In genomic region chr1:220044683-220045355, GRCh38 we compare ENCODE assay signal across 10 cellular contexts. TPM values are rescaled to one million over a fixed set of nuclear protein-coding genes. Genes with fewer than 3 reads are reported as not detected.
DNase-seq lines count a peak whose midpoint lies in the region; ATAC-seq and TF ChIP-seq lines count a peak whose summit lies in the region.
"Had no signal": no experiment of that assay in that cellular context is flagged by ENCODE, and none has a peak within 500 bp of the region (broad histone marks: within the 10 kb centered on the region; RNA-seq: fewer than 3 reads in every experiment).

No MANE protein-coding gene starts in this region.

- H3K27me3 ChIP-seq in ascending aorta, result no peaks in the 10 kb centered on the region
- H3K27me3 ChIP-seq: vagina had no signal

- H3K36me3 ChIP-seq in ascending aorta, result peaks cover 6 to 16% of the 10 kb centered on the region in 2 donors

- ATAC-seq in memory B cell (ENCODE audit: low read depth), result no peak
- no peak for ATAC-seq in GM19328 (IDR thresholded peaks at IDR 0.05; ENCODE audit: unreplicated experiment)

- peak overlapping the region; percentile 99 for H3K4me3 ChIP-seq in AG09309 (ENCODE audit: control insufficient read depth, low read depth, low read length)
- peak overlapping the region; percentile 67 to 99 for H3K4me3 ChIP-seq in ascending aorta

- no peaks in the 10 kb centered on the region; the same call in 1 of the 2 replicates for H3K36me3 Mint-ChIP-seq in HFFc6 (ENCODE audit: low read depth)
- no peaks in the 10 kb centered on the region for H3K36me3 Mint-ChIP-seq in memory B cell

- H3K4me3 Mint-ChIP-seq in HFFc6 (peak overlapping the region; percentile 98), memory B cell (peak overlapping the region; percentile 88)

- DNase-seq in AG09309 (ENCODE audit: low read depth) (no peak), HFFc6 (no peak), ascending aorta (ENCODE audit: low spot score in 2 of 2) (no peak), memory B cell (ENCODE audit: low spot score in 2 of 2) (no peak), NCI-H774 (lab: John Stamatoyannopoulos, UW) (no peak), nucleus accumbens (lab: John Stamatoyannopoulos, UW) (no peak), GM10266 (ENCODE audit: extremely low spot score) (no peak)
- DNase-seq: NCI-H226 had no signal

- H3K9me3 Mint-ChIP-seq in HFFc6 (no peaks in the 10 kb centered on the region), memory B cell (no peaks in the 10 kb centered on the region)

- peak overlapping the region in 1 of 2 donors; percentile 89 for H3K27ac ChIP-seq in ascending aorta

- no peaks in the 10 kb centered on the region for H3K9me3 ChIP-seq in ascending aorta
- H3K9me3 ChIP-seq: vagina had no signal

- intact Hi-C loops in ascending aorta (cut with DNase I), result loop anchor here (5.0 kb wide), 1 partner anchor 47 kb away; the partner anchor contains the start of gene IARS2

- H3K27ac Mint-ChIP-seq in HFFc6 (peak overlapping the region; percentile 21; the same call in 1 of the 2 replicates), memory B cell (peak overlapping the region; percentile 86)

- no peaks in the 10 kb centered on the region; the same call in 1 of the 2 replicates for H3K27me3 Mint-ChIP-seq in HFFc6 (ENCODE audit: insufficient read depth)
- no peaks in the 10 kb centered on the region for H3K27me3 Mint-ChIP-seq in memory B cell

- peaks cover 34% of the 10 kb centered on the region for H3K4me1 Mint-ChIP-seq in HFFc6 (ENCODE audit: low read depth)
- peaks cover 8% of the 10 kb centered on the region for H3K4me1 Mint-ChIP-seq in memory B cell

- TF ChIP-seq CTCF in AG09309 (IDR thresholded peaks at IDR 0.05; ENCODE audit: control insufficient read depth, insufficient read depth, low read depth, low read length, missing control alignments), result no peak
- no peak for TF ChIP-seq CTCF in HFFc6 (IDR thresholded peaks at IDR 0.05)
- TF ChIP-seq CTCF in ascending aorta (IDR thresholded peaks at IDR 0.05), result no peak
- TF ChIP-seq CTCF in GM10266 (IDR thresholded peaks at IDR 0.05; ENCODE audit: control insufficient read depth, insufficient read depth, low read depth, missing control alignments), result no peak

- peaks cover 0 to 10% of the 10 kb centered on the region in 2 donors for H3K4me1 ChIP-seq in ascending aorta

RNA-seq across cellular contexts. Expression of gene EPRS1, which starts 1.5 kb away (rescaled TPM):
- 100 to 1,000 TPM; 153 to 177 (median 167) TPM for total RNA-seq in HFFc6 (2021; fragmentation: NEBNext Ultra II Directional; extraction: Animal tissue kit (Norgen Biotek cat#: 25700))
- total RNA-seq in ascending aorta, result 16.0 TPM

RNA-seq across cellular contexts. Expression of gene BPNT1, which starts 44.8 kb away (rescaled TPM):
- total RNA-seq in HFFc6 (2021; fragmentation: NEBNext Ultra II Directional; extraction: Animal tissue kit (Norgen Biotek cat#: 25700)), result 10 to 100 TPM; 22.0 to 28.1 (median 25.0) TPM
- total RNA-seq in ascending aorta, result 5.4 TPM

RNA-seq across cellular contexts. Expression of gene IARS2, which starts 49.1 kb away (rescaled TPM):
- total RNA-seq in HFFc6 (2021; fragmentation: NEBNext Ultra II Directional; extraction: Animal tissue kit (Norgen Biotek cat#: 25700)), result 10 to 100 TPM; 81.6 to 95.2 (median 90.5) TPM
- 41.0 TPM for total RNA-seq in ascending aorta
